ENCODE assay signal across 8 cellular contexts in genomic region chr14:64338616-64339316, GRCh38. TPM values are rescaled to one million over a fixed set of nuclear protein-coding genes. Genes with fewer than 3 reads are reported as not detected.
A peak's percentile ranks its signal among the peaks of the same experiment; 100 is the strongest.
DNase-seq lines count a peak whose midpoint lies in the region; ATAC-seq and TF ChIP-seq lines count a peak whose summit lies in the region.

No MANE protein-coding gene starts in this region.

- H3K36me3 ChIP-seq in esophagus muscularis mucosa (no peaks in the 10 kb centered on the region), muscle layer of duodenum (ENCODE audit: control insufficient read depth in 1 of 2, insufficient read depth in 2 of 2, low read length in 2 of 2) (no peaks in the 10 kb centered on the region)

- H3K27me3 ChIP-seq in esophagus muscularis mucosa (no peaks in the 10 kb centered on the region), muscle layer of duodenum (ENCODE audit: low read depth, low read length) (no peaks in the 10 kb centered on the region)

- 2% methylated on average over 22 of the region's 49 CpGs for WGBS in esophagus muscularis mucosa

- TF ChIP-seq CTCF in esophagus muscularis mucosa (IDR thresholded peaks at IDR 0.05) = no peak

- peak; percentile 84 for ATAC-seq in GM21737 (IDR thresholded peaks at IDR 0.05; ENCODE audit: unreplicated experiment)

- H3K9me3 ChIP-seq in esophagus muscularis mucosa = peaks cover 0 to 4% (median 0%) of the 10 kb centered on the region in 4 donors
- peaks cover 0 to 8% of the 10 kb centered on the region in 2 donors for H3K9me3 ChIP-seq in muscle layer of duodenum (ENCODE audit: control insufficient read depth in 1 of 2, low read length in 2 of 2)

- TF ChIP-seq POLR2A in esophagus muscularis mucosa (IDR thresholded peaks at IDR 0.05; ENCODE audit: low read depth) = peak; percentile 29

- intact Hi-C loops in esophagus muscularis mucosa (cut with DNase I) = loop anchor here (10.0 kb wide), 1 partner anchor 166 kb away; the partner anchor contains the start of genes ZBTB1 and ZBTB25

- H3K27ac ChIP-seq in esophagus muscularis mucosa (replicated peaks in 1 of 4) = peak overlapping the region; percentile 85 to 93 (median 89)
- H3K27ac ChIP-seq in muscle layer of duodenum (ENCODE audit: low read length) = peak overlapping the region; percentile 64

- H3K4me3 ChIP-seq in esophagus muscularis mucosa (peak overlapping the region; percentile 77 to 92 (median 83)), muscle layer of duodenum (ENCODE audit: low read depth in 1 of 2, low read length in 2 of 2) (peak overlapping the region; percentile 82 to 86)

- no peak for TF ChIP-seq EP300 in esophagus muscularis mucosa (IDR thresholded peaks at IDR 0.05)

- peaks cover 10 to 18% (median 14%) of the 10 kb centered on the region in 4 donors for H3K4me1 ChIP-seq in esophagus muscularis mucosa
- H3K4me1 ChIP-seq in muscle layer of duodenum (ENCODE audit: control insufficient read depth in 1 of 2, insufficient read depth in 2 of 2, low read length in 2 of 2) = peaks cover 0 to 9% of the 10 kb centered on the region in 2 donors

- DNase-seq in DMS79 (lab: John Stamatoyannopoulos, UW) (peak; percentile 100), KG1 (lab: John Stamatoyannopoulos, UW) (peak; percentile 92), esophagus muscularis mucosa (ENCODE audit: extremely low spot score) (peak; percentile 96)
- DNase-seq in activated T-cell treated with anti-CD3 and anti-CD28 coated beads, Interleukin-2, amount 50 U/mL, for 48 hours = peak; percentile 92 to 93
- peak; percentile 80 for DNase-seq in stimulated activated CD8-positive, alpha-beta memory T cell treated with anti-CD3 and anti-CD28 coated beads, Interleukin-7, amount 100 ng/mL, for 24 hours (ENCODE audit: low read depth)

TF ChIP-seq in PFSK-1, 5 proteins besides CTCF, POLR2A, EP300 and RAD21:
- TF ChIP-seq SIN3A (IDR thresholded peaks at IDR 0.05; ENCODE audit: borderline replicate concordance, insufficient read depth, low read length) = no peak
- TF ChIP-seq TAF1 (IDR thresholded peaks at IDR 0.05; ENCODE audit: borderline replicate concordance, insufficient read depth, low read length) = peak; percentile 26; the same call in 1 of the 2 replicates
- no peak for TF ChIP-seq FOXP2 (optimal IDR thresholded peaks at IDR 0.05; ENCODE audit: borderline replicate concordance, extremely low read depth, extremely low read length, insufficient read depth)
- TF ChIP-seq POLR2AphosphoS5 (IDR thresholded peaks at IDR 0.05; ENCODE audit: low read depth, low read length) = peak; percentile 85
TF ChIP-seq in PFSK-1: peak in this region for 2.

RNA-seq across cellular contexts. Expression of gene ESR2, which starts 44.6 kb away (rescaled TPM):
- polyA plus RNA-seq in PFSK-1 (2012; ENCODE audit: insufficient read length, low read depth) = not detected
- under 1 TPM in 3 of 4 donors, not detected in 1; 0.29 to 0.83 (median 0.42) TPM for total RNA-seq in esophagus muscularis mucosa

RNA-seq across cellular contexts. Expression of gene MTHFD1, which starts 49.4 kb away (rescaled TPM):
- polyA plus RNA-seq in PFSK-1 (2012; ENCODE audit: insufficient read length, low read depth) = 49.1 TPM
- total RNA-seq in esophagus muscularis mucosa = 10 to 100 TPM; 33.3 to 39.9 (median 35.8) TPM

Comparison
In these comparisons a context has a peak if more than half of its experiments do, and no peak if none do; other contexts are left out.
1. Peak in every context shown above with its lines: DNase-seq, ATAC-seq, H3K4me3 ChIP-seq and H3K27ac ChIP-seq.